7 cellular contexts compared by ENCODE assay signal in the genomic region with DNA sequence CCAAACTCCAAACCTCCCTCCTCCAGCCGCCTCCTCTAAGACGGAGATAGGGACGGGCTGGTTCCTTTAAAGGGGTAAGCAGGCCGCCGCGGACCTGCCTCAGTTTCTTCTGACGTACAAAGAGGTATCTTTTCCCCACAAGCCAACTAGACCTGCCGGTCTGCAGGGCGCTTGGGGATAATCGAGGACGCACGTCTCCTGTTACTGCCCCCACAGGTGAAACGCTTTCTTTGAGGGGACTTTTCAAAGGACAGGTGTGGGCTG. TPM values are rescaled to one million over a fixed set of nuclear protein-coding genes. Genes with fewer than 3 reads are reported as not detected.
DNase-seq lines count a peak whose midpoint lies in the region; ATAC-seq and TF ChIP-seq lines count a peak whose summit lies in the region.

No MANE protein-coding gene starts in this region.

- H3K4me1 ChIP-seq in MM.1S (ENCODE audit: low read length) = peaks cover 16% of the 10 kb centered on the region

- peaks cover 48% of the 10 kb centered on the region for H3K79me2 ChIP-seq in MM.1S (ENCODE audit: low read length)

- no peaks in the 10 kb centered on the region for H3K27me3 ChIP-seq in MM.1S (replicated peaks; ENCODE audit: insufficient read depth, low read length)

- H2AFZ ChIP-seq in MM.1S (ENCODE audit: low read length) = peak overlapping the region; percentile 77

- DNase-seq in MM.1S (no peak), cerebellum (ENCODE audit: low spot score) (peak; percentile 12), mucosa of gallbladder (ENCODE audit: low spot score) (peak; percentile 23), occipital lobe (lab: John Stamatoyannopoulos, UW) (no peak)

- no peaks in the 10 kb centered on the region for H3K36me3 ChIP-seq in MM.1S (replicated peaks; ENCODE audit: insufficient read depth, low read length)

- H3K27ac ChIP-seq in MM.1S (ENCODE audit: low read length) = peak overlapping the region; percentile 67

- no peaks in the 10 kb centered on the region for H4K20me1 ChIP-seq in MM.1S (ENCODE audit: insufficient read depth, low read length)

- H3K9me2 ChIP-seq in MM.1S (replicated peaks; ENCODE audit: insufficient read depth, low read length) = no peaks in the 10 kb centered on the region

- H3K4me3 ChIP-seq in MM.1S (ENCODE audit: low read length) = peak overlapping the region; percentile 74

- peak; percentile 34 for TF ChIP-seq CTCF in MM.1S (IDR thresholded peaks at IDR 0.05; ENCODE audit: low read length)

- peak overlapping the region; percentile 75 for H3K9ac ChIP-seq in MM.1S (ENCODE audit: low read length)

- peak overlapping the region; percentile 75 for H3K4me2 ChIP-seq in MM.1S (ENCODE audit: low read depth, low read length)

- no peaks in the 10 kb centered on the region for H3K9me3 ChIP-seq in MM.1S (replicated peaks; ENCODE audit: insufficient read depth, low read length)

- ATAC-seq in GM18520 (IDR thresholded peaks at IDR 0.05; ENCODE audit: unreplicated experiment) (no peak), GM21447 (IDR thresholded peaks at IDR 0.05; ENCODE audit: unreplicated experiment) (no peak)

- H3F3A ChIP-seq in MM.1S (ENCODE audit: insufficient read depth, low read length) = peaks cover 10% of the 10 kb centered on the region

- peak; percentile 53 for TF ChIP-seq POLR2A in GM15510 (IDR thresholded peaks at IDR 0.05; ENCODE audit: borderline replicate concordance, extremely low read depth, insufficient read length)

RNA-seq across cellular contexts. Expression of a gene that starts 25.1 kb away (rescaled TPM):
- total RNA-seq in cerebellum (6.7 TPM), mucosa of gallbladder (45.4 TPM), occipital lobe (7.8 TPM)

RNA-seq across cellular contexts. Expression of a gene that starts 31.1 kb away (rescaled TPM):
- total RNA-seq in cerebellum (5.0 TPM), mucosa of gallbladder (9.5 TPM), occipital lobe (8.6 TPM)

RNA-seq across cellular contexts. Expression of a gene that starts 32.8 kb away (rescaled TPM):
- total RNA-seq in cerebellum (not detected), mucosa of gallbladder (not detected), occipital lobe (not detected)

RNA-seq across cellular contexts. Expression of a gene that starts 53.5 kb away (rescaled TPM):
- total RNA-seq in cerebellum (14.2 TPM), mucosa of gallbladder (7.1 TPM), occipital lobe (22.8 TPM)

RNA-seq across cellular contexts. Expression of a gene that starts 59.0 kb away (rescaled TPM):
- total RNA-seq in cerebellum (not detected), mucosa of gallbladder (0.12 TPM), occipital lobe (0.31 TPM)

Comparison
In these comparisons a context has a peak if more than half of its experiments do, and no peak if none do; other contexts are left out.
1. DNase-seq: peak in cerebellum (single experiment) and mucosa of gallbladder (single experiment); none in MM.1S (single experiment) and occipital lobe (single experiment).